In the genomic region with DNA sequence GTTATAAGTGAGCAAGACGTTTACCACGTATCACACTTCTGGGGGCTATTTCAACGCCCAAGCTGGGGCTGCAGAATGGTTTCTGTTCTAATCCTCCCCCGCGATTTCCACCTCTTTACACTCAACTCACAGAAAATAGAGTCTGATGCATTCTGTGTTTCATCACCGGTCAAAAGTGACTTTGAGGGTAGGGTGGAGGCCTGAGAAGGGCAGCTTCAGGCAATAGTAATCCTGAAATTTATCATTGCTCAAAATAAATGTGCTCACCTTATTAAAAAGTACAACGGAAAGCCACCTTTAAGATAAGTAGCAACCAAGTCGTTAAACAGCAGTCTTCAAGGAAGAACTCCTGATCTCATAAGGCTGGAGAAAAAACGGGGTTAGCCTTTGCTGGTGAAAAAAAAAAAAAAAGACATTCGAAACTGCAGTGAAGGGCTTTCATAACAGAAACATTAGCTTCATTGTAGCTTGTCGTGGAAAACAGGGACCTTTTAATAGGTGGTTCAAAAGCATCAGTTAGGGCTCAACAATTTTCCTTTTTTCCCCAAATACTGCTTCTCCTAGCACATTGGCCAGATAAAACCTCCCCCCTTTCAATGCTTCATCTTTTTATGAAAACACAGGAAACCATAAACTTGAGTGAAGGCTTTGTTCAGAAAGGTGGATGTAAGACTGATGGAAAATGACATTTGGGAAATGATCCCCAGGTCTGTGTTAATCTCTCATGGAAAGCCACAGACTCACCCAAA, we compare ENCODE assay signal across 8 cellular contexts.
DNase-seq lines count a peak whose midpoint lies in the region; ATAC-seq, FAIRE-seq and TF ChIP-seq lines count a peak whose summit lies in the region.

No MANE protein-coding gene starts in this region.

- H3K27ac ChIP-seq in MM.1S (ENCODE audit: low read length) (peak overlapping the region; percentile 71; the same call in 1 of the 2 replicates), kidney (ENCODE audit: low read depth in 2 of 2, low read length in 2 of 2) (peak overlapping the region; percentile 94 to 98)

- DNase-seq in GM13977 (ENCODE audit: low spot score) (peak; percentile 60), MM.1S (peak; percentile 27), kidney (no peak), NCI-H1694 treated with DMSO at 0.1 percent for 48 hours (lab: John Stamatoyannopoulos, UW) (no peak), hippocampal formation (lab: John Stamatoyannopoulos, UW) (no peak)
- DNase-seq in activated naive CD8-positive, alpha-beta T cell treated with anti-CD3 and anti-CD28 coated beads, Interleukin-2, amount 50 U/mL, for 24 hours: peak; percentile 66
- peak; percentile 34 to 58 for DNase-seq in stimulated activated CD4-positive, alpha-beta T cell treated with anti-CD3 and anti-CD28 coated beads, Interleukin-4, amount 100 ng/mL, for 48 hours (ENCODE audit: low read depth in 2 of 2)

- no peaks in the 10 kb centered on the region for H3K27me3 ChIP-seq in MM.1S (replicated peaks; ENCODE audit: insufficient read depth, low read length)

- peaks cover 33% of the 10 kb centered on the region for H3K79me2 ChIP-seq in MM.1S (ENCODE audit: low read length)

- no peak for FAIRE-seq in kidney (lab: Jason Lieb, UNC)

- intact Hi-C loops in kidney (cut with DNase I): no loop called here

- TF ChIP-seq CTCF in GM13977 (IDR thresholded peaks at IDR 0.05; ENCODE audit: extremely low read depth, insufficient read depth, missing control alignments) (no peak), MM.1S (IDR thresholded peaks at IDR 0.05; ENCODE audit: low read length) (no peak), kidney (IDR thresholded peaks at IDR 0.05; ENCODE audit: borderline replicate concordance, extremely low read depth, insufficient read depth) (no peak)

- H3F3A ChIP-seq in MM.1S (ENCODE audit: insufficient read depth, low read length): peaks cover 4% of the 10 kb centered on the region; the same call in 1 of the 2 replicates

- H3K27ac Mint-ChIP-seq in activated naive CD8-positive, alpha-beta T cell treated with anti-CD3 and anti-CD28 coated beads, Interleukin-2, amount 50 U/mL, for 24 hours: peak overlapping the region; percentile 100

- peak overlapping the region; percentile 93 for H3K4me3 Mint-ChIP-seq in activated naive CD8-positive, alpha-beta T cell treated with anti-CD3 and anti-CD28 coated beads, Interleukin-2, amount 50 U/mL, for 24 hours

- H2AFZ ChIP-seq in MM.1S (ENCODE audit: low read length): peak overlapping the region; percentile 67

- peak; percentile 68 for ATAC-seq in activated naive CD8-positive, alpha-beta T cell treated with anti-CD3 and anti-CD28 coated beads, Interleukin-2, amount 50 U/mL, for 24 hours
- no peak for ATAC-seq in GM19467 (IDR thresholded peaks at IDR 0.05; ENCODE audit: unreplicated experiment)

- peak overlapping the region; percentile 92 for H3K4me2 ChIP-seq in MM.1S (ENCODE audit: low read depth, low read length)

- H3K4me3 ChIP-seq in MM.1S (ENCODE audit: low read length) (peak overlapping the region; percentile 68), kidney (ENCODE audit: low read length in 2 of 2) (peak overlapping the region; percentile 80 to 82)

- H3K9ac ChIP-seq in MM.1S (ENCODE audit: low read length) (peak overlapping the region; percentile 82), kidney (ENCODE audit: low read length in 2 of 2) (peak overlapping the region; percentile 95 to 99)

- no peaks in the 10 kb centered on the region for H3K27me3 Mint-ChIP-seq in activated naive CD8-positive, alpha-beta T cell treated with anti-CD3 and anti-CD28 coated beads, Interleukin-2, amount 50 U/mL, for 24 hours

- no peaks in the 10 kb centered on the region for H3K9me2 ChIP-seq in MM.1S (replicated peaks; ENCODE audit: insufficient read depth, low read length)

- no peaks in the 10 kb centered on the region for H3K9me3 Mint-ChIP-seq in activated naive CD8-positive, alpha-beta T cell treated with anti-CD3 and anti-CD28 coated beads, Interleukin-2, amount 50 U/mL, for 24 hours

- peaks cover 7% of the 10 kb centered on the region; the same call in 1 of the 2 replicates for H3K4me1 ChIP-seq in MM.1S (ENCODE audit: low read length)
- peaks cover 28 to 36% of the 10 kb centered on the region in 2 donors for H3K4me1 ChIP-seq in kidney (ENCODE audit: control insufficient read depth in 1 of 2, insufficient read depth in 1 of 2, low read depth in 1 of 2, low read length in 2 of 2)

- in situ Hi-C loops in GM13977 (cut with MboI; ENCODE audit: low pct_unique_long_range_greater_than_20kb, low sequenced_read_pairs, unreplicated experiment): no loop called here

- H3K9me3 ChIP-seq in MM.1S (replicated peaks; ENCODE audit: insufficient read depth, low read length): no peaks in the 10 kb centered on the region
- H3K9me3 ChIP-seq in kidney (ENCODE audit: control insufficient read depth in 1 of 2, low read length in 2 of 2): no peaks in the 10 kb centered on the region

- peaks cover 7% of the 10 kb centered on the region for H3K36me3 Mint-ChIP-seq in activated naive CD8-positive, alpha-beta T cell treated with anti-CD3 and anti-CD28 coated beads, Interleukin-2, amount 50 U/mL, for 24 hours (ENCODE audit: low read depth)

- H3K4me1 Mint-ChIP-seq in activated naive CD8-positive, alpha-beta T cell treated with anti-CD3 and anti-CD28 coated beads, Interleukin-2, amount 50 U/mL, for 24 hours: peaks cover 57% of the 10 kb centered on the region

- H4K20me1 ChIP-seq in MM.1S (ENCODE audit: insufficient read depth, low read length): no peaks in the 10 kb centered on the region

- no peaks in the 10 kb centered on the region for H3K36me3 ChIP-seq in MM.1S (replicated peaks; ENCODE audit: insufficient read depth, low read length)
- H3K36me3 ChIP-seq in kidney (ENCODE audit: control insufficient read depth in 1 of 2, insufficient read depth in 2 of 2, low read length in 2 of 2): no peaks in the 10 kb centered on the region

Comparison
In these comparisons a context has a peak if more than half of its experiments do, and no peak if none do; other contexts are left out.
1. DNase-seq: peak in GM13977 (single experiment), MM.1S (single experiment), activated naive CD8-positive, alpha-beta T cell treated with anti-CD3 and anti-CD28 coated beads, Interleukin-2, amount 50 U/mL, for 24 hours (single experiment) and stimulated activated CD4-positive, alpha-beta T cell treated with anti-CD3 and anti-CD28 coated beads, Interleukin-4, amount 100 ng/mL, for 48 hours (2 of 2); none in kidney (single experiment), NCI-H1694 treated with DMSO at 0.1 percent for 48 hours (single experiment) and hippocampal formation (0 of 2).